10 cellular contexts compared by ENCODE assay signal in the genomic region with DNA sequence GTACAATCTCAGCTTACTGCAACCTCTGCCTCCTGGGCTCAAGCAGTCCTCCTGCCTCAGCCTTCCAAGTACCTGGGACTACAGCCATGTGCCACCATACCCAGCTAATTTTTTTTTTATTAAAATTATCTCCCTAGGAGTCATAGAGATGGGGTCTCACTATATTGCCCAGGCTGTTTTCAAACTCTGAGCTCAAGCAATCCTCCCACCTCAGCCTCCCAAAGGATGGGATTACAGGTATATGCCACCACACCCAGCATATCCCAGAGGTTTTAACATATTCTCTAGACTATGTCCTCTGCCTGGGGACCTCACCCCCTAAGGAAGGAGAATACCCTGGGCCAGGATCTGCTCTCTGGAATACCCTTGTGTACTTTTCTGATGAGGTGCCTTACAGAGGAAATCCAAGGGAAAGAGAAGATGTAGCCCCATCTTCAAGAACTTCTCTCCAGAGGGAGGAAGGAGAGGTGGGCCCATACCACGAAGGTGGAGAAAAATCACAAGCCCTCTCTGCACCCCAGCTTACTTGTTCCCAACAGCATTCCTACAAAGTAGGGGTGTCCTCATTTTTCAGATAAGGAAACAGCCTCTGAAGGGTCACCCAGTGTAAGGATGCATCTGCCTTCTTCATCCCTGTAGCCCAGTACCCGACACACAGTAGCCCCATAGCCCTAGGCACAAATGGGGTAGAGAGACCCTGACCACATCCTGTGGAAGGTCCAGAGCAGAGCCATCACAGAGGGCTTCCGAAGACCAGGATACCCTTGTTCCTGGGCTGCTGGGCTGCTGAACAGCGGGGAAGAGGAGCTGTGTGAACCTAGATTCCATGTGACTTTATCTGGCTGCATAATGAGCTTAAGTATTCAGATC.
DNase-seq lines count a peak whose midpoint lies in the region; ATAC-seq and TF ChIP-seq lines count a peak whose summit lies in the region.
"Had no signal": no experiment of that assay in that cellular context is flagged by ENCODE, and none has a peak within 500 bp of the region (broad histone marks: within the 10 kb centered on the region; RNA-seq: fewer than 3 reads in every experiment).

No MANE protein-coding gene starts in this region.

- H3K4me3 ChIP-seq in AG04450 (ENCODE audit: low read depth, low read length) = no peak overlapping the region
- no peak overlapping the region for H3K4me3 ChIP-seq in RWPE2 (ENCODE audit: severe bottlenecking)
- H3K4me3 ChIP-seq in lower lobe of right lung = no peak overlapping the region
- H3K4me3 ChIP-seq: testis had no signal

- H3K4me1 ChIP-seq in RWPE2 (ENCODE audit: insufficient read depth, poor library complexity, severe bottlenecking) = peaks cover 11% of the 10 kb centered on the region
- peaks cover 77% of the 10 kb centered on the region for H3K4me1 ChIP-seq in lower lobe of right lung

- DNase-seq in AG04450 (ENCODE audit: low read depth, low spot score) (no peak), RWPE2 (ENCODE audit: low spot score) (no peak), lower lobe of right lung (no peak), HEK293T (ENCODE audit: extremely low spot score) (no peak), GF-D8 (lab: John Stamatoyannopoulos, UW) (no peak), GM10248 (ENCODE audit: extremely low spot score) (no peak), NCI-H2029 (lab: John Stamatoyannopoulos, UW) (no peak)
- DNase-seq: cerebellar nuclear complex had no signal

- no peaks in the 10 kb centered on the region; the same call in 1 of the 2 replicates for H3K36me3 ChIP-seq in RWPE2 (ENCODE audit: low read depth)
- H3K36me3 ChIP-seq in lower lobe of right lung = no peaks in the 10 kb centered on the region

- no peaks in the 10 kb centered on the region for H3K9me3 ChIP-seq in AG04450 (ENCODE audit: control insufficient read depth, insufficient read depth, low read length)
- H3K9me3 ChIP-seq in RWPE2 (ENCODE audit: severe bottlenecking) = no peaks in the 10 kb centered on the region
- H3K9me3 ChIP-seq in lower lobe of right lung = no peaks in the 10 kb centered on the region
- H3K9me3 ChIP-seq: testis had no signal

- H3K27ac ChIP-seq in AG04450 (ENCODE audit: low read depth, low read length) = peak overlapping the region; percentile 94
- H3K27ac ChIP-seq in RWPE2 (ENCODE audit: poor library complexity, severe bottlenecking) = peak overlapping the region; percentile 2
- H3K27ac ChIP-seq in lower lobe of right lung = peak overlapping the region; percentile 39
- H3K27ac ChIP-seq: testis had no signal

- POLR2A ChIA-PET in AG04450 (lab: Yijun Ruan, JAX) = interaction anchor here (0.6 to 1.9 kb wide), 14 partner anchors 15 to 153 kb away, joined by 3 to 13 read pairs (median 4); a partner anchor contains a TSS
- POLR2A ChIA-PET in HEK293T (lab: Yijun Ruan, JAX) = no interaction called here
- POLR2A ChIA-PET in GM10248 (lab: Yijun Ruan, JAX) = interaction anchor here (0.6 to 2.9 kb wide), 8 partner anchors 10 to 1908 kb away, joined by 3 to 13 read pairs (median 4); no protein-coding TSS in a partner anchor

- TF ChIP-seq CTCF in AG04450 (IDR thresholded peaks at IDR 0.05; ENCODE audit: low read depth, low read length) (no peak), RWPE2 (IDR thresholded peaks at IDR 0.05; ENCODE audit: poor library complexity, severe bottlenecking) (no peak), lower lobe of right lung (IDR thresholded peaks at IDR 0.05) (no peak), GM10248 (IDR thresholded peaks at IDR 0.05; ENCODE audit: control extremely low read depth, extremely low read depth, low read depth, missing control alignments) (no peak)

- intact Hi-C loops in lower lobe of right lung (cut with DNase I) = no loop called here

- H3K27me3 ChIP-seq in AG04450 (ENCODE audit: control insufficient read depth, insufficient read depth, low read length) = no peaks in the 10 kb centered on the region
- no peaks in the 10 kb centered on the region for H3K27me3 ChIP-seq in RWPE2 (ENCODE audit: insufficient read depth, poor library complexity, severe bottlenecking)
- no peaks in the 10 kb centered on the region for H3K27me3 ChIP-seq in lower lobe of right lung (ENCODE audit: low read depth)
- H3K27me3 ChIP-seq: testis had no signal

- CTCF ChIA-PET in AG04450 (lab: Charles Lee) (interaction anchor here (0.6 to 2.0 kb wide), 7 partner anchors 15 to 151 kb away, joined by 3 to 7 read pairs (median 4); a partner anchor contains a TSS), HEK293T (lab: Yijun Ruan, JAX) (no interaction called here), GM10248 (lab: Yijun Ruan, JAX) (interaction anchor here (0.7 to 1.6 kb wide), 8 partner anchors 9 to 252 kb away, joined by 3 to 6 read pairs (median 3); no protein-coding TSS in a partner anchor)

- ATAC-seq in GM21381 (IDR thresholded peaks at IDR 0.05; ENCODE audit: unreplicated experiment) (peak; percentile 16), RWPE2 (ENCODE audit: low read depth) (no peak), lower lobe of right lung (no peak)

TF ChIP-seq in HEK293T, 16 proteins besides CTCF, POLR2A, EP300 and RAD21:
- TF ChIP-seq FOXK2 (IDR thresholded peaks at IDR 0.05) (no peak), ZNF384 (IDR thresholded peaks at IDR 0.05) (no peak), L3MBTL2 (conservative IDR thresholded peaks at IDR 0.05) (no peak), NFRKB (IDR thresholded peaks at IDR 0.05) (no peak), HDGF (IDR thresholded peaks at IDR 0.05; ENCODE audit: borderline replicate concordance) (no peak), ELF4 (IDR thresholded peaks at IDR 0.05) (no peak), FOXM1 (IDR thresholded peaks at IDR 0.05; ENCODE audit: borderline replicate concordance) (no peak), ARNT (IDR thresholded peaks at IDR 0.05) (no peak)

Comparison
In these comparisons a context has a peak if more than half of its experiments do, and no peak if none do; other contexts are left out.
1. H3K27ac ChIP-seq: peak in every context shown above with its lines; median percentile 94 in AG04450; 39 in lower lobe of right lung; 2 in RWPE2.